Comparison of ENCODE assay signal across 8 cellular contexts in the genomic region with DNA sequence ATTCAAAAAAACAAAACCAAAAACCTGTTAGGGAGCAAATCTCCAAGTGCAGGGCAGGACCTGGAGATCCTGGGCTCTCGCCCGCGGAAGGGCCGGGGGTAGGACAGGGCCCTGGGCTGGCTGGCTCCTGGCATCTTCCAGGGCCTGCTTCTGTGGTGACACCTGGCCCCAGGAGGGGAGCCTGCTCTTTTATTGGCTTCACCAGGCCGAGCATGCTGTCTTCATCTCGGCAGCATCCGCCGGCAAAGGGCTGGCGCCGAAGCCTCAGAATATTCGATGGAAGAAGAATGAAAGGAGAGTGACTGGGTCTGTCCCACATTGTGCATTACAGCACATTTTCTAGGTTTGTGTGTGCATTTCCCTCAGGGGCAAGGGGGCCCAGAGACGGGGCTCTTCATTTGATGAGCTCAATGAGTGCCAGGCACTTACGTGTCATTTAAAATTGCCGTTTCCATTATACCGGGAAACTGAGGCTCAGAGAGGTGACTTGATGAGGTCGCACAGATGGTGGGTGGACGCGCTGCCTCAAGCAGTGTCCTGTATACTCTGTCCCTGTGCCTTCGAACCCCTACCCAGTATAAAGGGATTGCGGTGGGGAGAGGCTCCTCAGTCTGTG.
DNase-seq lines count a peak whose midpoint lies in the region; ATAC-seq and TF ChIP-seq lines count a peak whose summit lies in the region.

No MANE protein-coding gene starts in this region.

- H3K27me3 Mint-ChIP-seq in WTC11 (ENCODE audit: low read depth) = peaks cover 7% of the 10 kb centered on the region
- peaks cover 3% of the 10 kb centered on the region for H3K27me3 Mint-ChIP-seq in progenitor cell of endocrine pancreas

- peak; percentile 20 for DNase-seq in NCI-H510A treated with DMSO at 0.1 percent for 48 hours (lab: John Stamatoyannopoulos, UW)
- DNase-seq in NCI-H510A (lab: John Stamatoyannopoulos, UW) = no peak
- peak; percentile 32 for DNase-seq in WTC11 (ENCODE audit: low spot score)
- DNase-seq in foreskin keratinocyte = peak in 1 of 2 donors; percentile 12
- DNase-seq in progenitor cell of endocrine pancreas (ENCODE audit: low spot score, unreplicated experiment) = no peak
- DNase-seq in kidney tubule cell (ENCODE audit: low spot score) = no peak

- peak overlapping the region; percentile 90 for H3K27ac Mint-ChIP-seq in WTC11
- peak overlapping the region; percentile 99 for H3K27ac Mint-ChIP-seq in progenitor cell of endocrine pancreas

- ATAC-seq in WTC11 = peak; percentile 13
- ATAC-seq in foreskin keratinocyte = no peak
- ATAC-seq in HG03378 (IDR thresholded peaks at IDR 0.05; ENCODE audit: unreplicated experiment) = no peak
- no peak for ATAC-seq in HG03025 (IDR thresholded peaks at IDR 0.05; ENCODE audit: low FRiP score, unreplicated experiment)

- H3K4me1 Mint-ChIP-seq in WTC11 (peaks cover 21% of the 10 kb centered on the region), progenitor cell of endocrine pancreas (ENCODE audit: low read depth) (peaks cover 10% of the 10 kb centered on the region)

- H3K9me3 Mint-ChIP-seq in WTC11 (no peaks in the 10 kb centered on the region), progenitor cell of endocrine pancreas (ENCODE audit: low read depth) (no peaks in the 10 kb centered on the region)

- CTCF ChIA-PET in WTC11 (lab: Charles Lee) = interaction anchor here (1.0 to 2.6 kb wide), 3 partner anchors 99 to 217 kb away, joined by 6 to 12 read pairs (median 6); no protein-coding TSS in a partner anchor

- peaks cover 4% of the 10 kb centered on the region for H3K4me1 ChIP-seq in foreskin keratinocyte

- peak overlapping the region; percentile 79 for H3K27ac ChIP-seq in foreskin keratinocyte

- POLR2A ChIA-PET in WTC11 (lab: Charles Lee) = interaction anchor here (0.7 to 2.6 kb wide), 6 partner anchors 10 to 805 kb away, joined by 3 to 31 read pairs (median 4); a partner anchor contains a TSS

- no peak for TF ChIP-seq CTCF in WTC11 (IDR thresholded peaks at IDR 0.05)
- TF ChIP-seq CTCF in foreskin keratinocyte (conservative IDR thresholded peaks at IDR 0.05) = no peak
- TF ChIP-seq CTCF in progenitor cell of endocrine pancreas (IDR thresholded peaks at IDR 0.05; ENCODE audit: unreplicated experiment) = no peak

- no peaks in the 10 kb centered on the region for H3K36me3 Mint-ChIP-seq in WTC11
- no peaks in the 10 kb centered on the region for H3K36me3 Mint-ChIP-seq in progenitor cell of endocrine pancreas (ENCODE audit: insufficient read depth)

- no peaks in the 10 kb centered on the region for H3K27me3 ChIP-seq in foreskin keratinocyte

- H3K4me3 Mint-ChIP-seq in WTC11 (peak overlapping the region; percentile 91), progenitor cell of endocrine pancreas (ENCODE audit: low read depth) (peak overlapping the region; percentile 91)

TF ChIP-seq in WTC11, 78 proteins besides CTCF, POLR2A, EP300 and RAD21:
- no peak for TF ChIP-seq SP1 (CRISPR knock-in tag; conservative IDR thresholded peaks at IDR 0.05)
- TF ChIP-seq, protein P1, sequence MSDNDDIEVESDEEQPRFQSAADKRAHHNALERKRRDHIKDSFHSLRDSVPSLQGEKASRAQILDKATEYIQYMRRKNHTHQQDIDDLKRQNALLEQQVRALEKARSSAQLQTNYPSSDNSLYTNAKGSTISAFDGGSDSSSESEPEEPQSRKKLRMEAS (CRISPR knock-in tag; IDR thresholded peaks at IDR 0.05) = 0 out of 2 replicates have a peak, but pooled peaks have one; percentile 5

Comparison
In these comparisons a context has a peak if more than half of its experiments do, and no peak if none do; other contexts are left out.
1. DNase-seq: peak in NCI-H510A treated with DMSO at 0.1 percent for 48 hours (single experiment) and WTC11 (single experiment); none in NCI-H510A (single experiment), progenitor cell of endocrine pancreas (single experiment) and kidney tubule cell (single experiment).